Comparison of ENCODE assay signal across 20 cellular contexts in genomic region chr12:116855744-116856470, GRCh38. TPM values are rescaled to one million over a fixed set of nuclear protein-coding genes. Genes with fewer than 3 reads are reported as not detected.
DNase-seq lines count a peak whose midpoint lies in the region; ATAC-seq and TF ChIP-seq lines count a peak whose summit lies in the region.
"Had no signal": no experiment of that assay in that cellular context is flagged by ENCODE, and none has a peak within 500 bp of the region (broad histone marks: within the 10 kb centered on the region; RNA-seq: fewer than 3 reads in every experiment).

No MANE protein-coding gene starts in this region.

- DNase-seq in ACHN (peak; percentile 34), colonic mucosa (peak; percentile 82), neural progenitor cell (ENCODE audit: low spot score) (no peak), activated T-cell treated with anti-CD3 and anti-CD28 coated beads for 4 hours (no peak), RKO (ENCODE audit: low spot score) (no peak)
- DNase-seq: MV-4-11, NCI-H1417 treated with DMSO at 0.1 percent for 48 hours, NCI-H2029, NCI-H2171, NCI-H510A, NCI-H82, Peyer's patch, SHP77 treated with DMSO at 0.1 percent for 48 hours had no signal

- H3K27ac Mint-ChIP-seq in neural progenitor cell = peak overlapping the region; percentile 52
- H3K27ac Mint-ChIP-seq: CD14-positive monocyte had no signal

- TF ChIP-seq CTCF in colonic mucosa (IDR thresholded peaks at IDR 0.05) (no peak), neural progenitor cell (IDR thresholded peaks at IDR 0.05) (no peak)

- H3F3A ChIP-seq in neural progenitor cell (ENCODE audit: low read depth) = no peaks in the 10 kb centered on the region

- H3K4me1 ChIP-seq in colonic mucosa (no peaks in the 10 kb centered on the region), neural progenitor cell (no peaks in the 10 kb centered on the region)
- H3K4me1 ChIP-seq: HAP-1, Peyer's patch had no signal

- no peaks in the 10 kb centered on the region for H4K20me1 ChIP-seq in neural progenitor cell (ENCODE audit: low read depth)

- no peaks in the 10 kb centered on the region for H3K79me2 ChIP-seq in neural progenitor cell (ENCODE audit: low read depth)

- H3K4me3 ChIP-seq in colonic mucosa = no peak overlapping the region
- H3K4me3 ChIP-seq in neural progenitor cell = no peak overlapping the region
- H3K4me3 ChIP-seq: HAP-1, Peyer's patch had no signal

- H3K27me3 Mint-ChIP-seq in neural progenitor cell (ENCODE audit: insufficient read depth, low read depth) = peaks cover 5% of the 10 kb centered on the region

- H3K27ac ChIP-seq in colonic mucosa (no peak overlapping the region), neural progenitor cell (no peak overlapping the region)
- H3K27ac ChIP-seq: HL-60, Peyer's patch had no signal

- no peaks in the 10 kb centered on the region for H3K9me3 Mint-ChIP-seq in neural progenitor cell

- H3K9ac ChIP-seq in colonic mucosa (ENCODE audit: low read depth in 2 of 2, low read length in 2 of 2) (peak overlapping the region in 1 of 2 donors; percentile 59), neural progenitor cell (no peak overlapping the region)

- intact Hi-C loops in colonic mucosa (cut with DNase I) = no loop called here

- H2AFZ ChIP-seq in neural progenitor cell (replicated peaks) = no peak overlapping the region

- no peaks in the 10 kb centered on the region for H3K36me3 Mint-ChIP-seq in neural progenitor cell
- H3K36me3 Mint-ChIP-seq: CD14-positive monocyte had no signal

- no peak overlapping the region for H3K4me3 Mint-ChIP-seq in neural progenitor cell
- H3K4me3 Mint-ChIP-seq: CD14-positive monocyte had no signal

- no peak for TF ChIP-seq EP300 in Ishikawa (IDR thresholded peaks at IDR 0.05; ENCODE audit: borderline replicate concordance)

- H3K27me3 ChIP-seq in colonic mucosa = no peaks in the 10 kb centered on the region
- no peaks in the 10 kb centered on the region for H3K27me3 ChIP-seq in neural progenitor cell
- H3K27me3 ChIP-seq: Peyer's patch had no signal

- peaks cover 36% of the 10 kb centered on the region for H3K4me1 Mint-ChIP-seq in neural progenitor cell

- H3K4me2 ChIP-seq in neural progenitor cell = no peak overlapping the region

- in situ Hi-C loops in ACHN (cut with HindIII; ENCODE audit: low pct_ligation_motif_present, low pct_unique_long_range_greater_than_20kb, low sequenced_read_pairs) = no loop called here

- TF ChIP-seq RAD21 in Ishikawa (IDR thresholded peaks at IDR 0.05; ENCODE audit: low read depth) = no peak

- H3K36me3 ChIP-seq in colonic mucosa (no peaks in the 10 kb centered on the region), neural progenitor cell (no peaks in the 10 kb centered on the region)
- H3K36me3 ChIP-seq: Peyer's patch had no signal

- ATAC-seq in HG02885 (IDR thresholded peaks at IDR 0.05; ENCODE audit: poor library complexity, unreplicated experiment) = no peak
- ATAC-seq in GM21381 (IDR thresholded peaks at IDR 0.05; ENCODE audit: unreplicated experiment) = no peak
- ATAC-seq: SK-N-SH treated with all-trans-retinoic acid at 6 μM for 48 hours had no signal

- H3K9me3 ChIP-seq in colonic mucosa (no peaks in the 10 kb centered on the region), neural progenitor cell (ENCODE audit: low read depth) (no peaks in the 10 kb centered on the region)
- H3K9me3 ChIP-seq: HAP-1, Peyer's patch had no signal

TF ChIP-seq in Ishikawa, 13 proteins besides CTCF, POLR2A, EP300 and RAD21:
- TF ChIP-seq CEBPB (IDR thresholded peaks at IDR 0.05) (no peak), NFIC (IDR thresholded peaks at IDR 0.05) (peak; percentile 79), FOXM1 (IDR thresholded peaks at IDR 0.05; ENCODE audit: borderline replicate concordance, low read depth) (no peak), EGR1 (IDR thresholded peaks at IDR 0.05) (no peak), MAX (IDR thresholded peaks at IDR 0.05) (no peak), TCF12 (IDR thresholded peaks at IDR 0.05; ENCODE audit: low read depth) (no peak), CREB1 (IDR thresholded peaks at IDR 0.05; ENCODE audit: low read depth) (no peak), TEAD4 (IDR thresholded peaks at IDR 0.05) (no peak), ZBTB7A (IDR thresholded peaks at IDR 0.05; ENCODE audit: low read depth) (no peak)

RNA-seq across cellular contexts. Expression of gene HRK, which starts 25.3 kb away (rescaled TPM):
- total RNA-seq in colonic mucosa (under 1 TPM; 0.19 to 0.52 TPM), neural progenitor cell (ENCODE audit: low replicate concordance) (0.06 TPM in 1 of 2 replicates, not detected in the other)
- total RNA-seq: Peyer's patch had no signal

RNA-seq across cellular contexts. Expression of gene FBXW8, which starts 54.8 kb away (rescaled TPM):
- total RNA-seq in colonic mucosa (10 to 100 TPM; 11.1 to 13.7 TPM), neural progenitor cell (ENCODE audit: low replicate concordance) (20.7 and 27.2 TPM in 2 replicates)

Comparison
In these comparisons a context has a peak if more than half of its experiments do, and no peak if none do; other contexts are left out.
1. DNase-seq: peak in ACHN (single experiment) and colonic mucosa (single experiment); none in neural progenitor cell (single experiment), activated T-cell treated with anti-CD3 and anti-CD28 coated beads for 4 hours (single experiment) and RKO (single experiment).